Comparison of ENCODE assay signal across 25 cellular contexts in the genomic region with DNA sequence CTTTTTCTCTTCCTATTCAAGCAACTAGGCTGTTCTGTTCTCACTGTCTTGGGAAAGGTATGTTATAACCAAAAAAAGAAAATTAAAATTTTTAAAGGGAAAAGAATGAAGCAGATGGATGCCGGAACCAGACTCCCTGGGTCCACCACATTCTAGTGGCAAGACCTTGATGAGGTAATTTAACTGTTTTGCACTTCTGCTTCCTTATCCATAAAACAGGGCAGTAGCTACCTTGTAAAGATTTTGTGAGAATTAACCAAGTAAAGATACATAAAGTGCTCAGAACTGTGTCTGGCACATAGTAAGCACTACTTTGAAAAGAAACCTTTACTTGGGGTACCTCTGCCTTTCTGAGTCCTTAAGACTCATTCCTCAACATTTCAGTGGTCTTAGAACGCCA. TPM values are rescaled to one million over a fixed set of nuclear protein-coding genes. Genes with fewer than 3 reads are reported as not detected.
"Had no signal": no experiment of that assay in that cellular context is flagged by ENCODE, and none has a peak within 500 bp of the region (broad histone marks: within the 10 kb centered on the region; RNA-seq: fewer than 3 reads in every experiment).

No MANE protein-coding gene starts in this region.

- H3K27ac ChIP-seq: coronary artery, esophagus muscularis mucosa, foreskin keratinocyte, gastroesophageal sphincter, prostate gland, sigmoid colon, stomach, upper lobe of left lung had no signal

- H3K9me3 ChIP-seq: esophagus muscularis mucosa, gastroesophageal sphincter, heart left ventricle, prostate gland, sigmoid colon, stomach, thyroid gland, upper lobe of left lung had no signal

- H3K4me3 ChIP-seq: coronary artery, esophagus muscularis mucosa, gastroesophageal sphincter, heart left ventricle, lung, prostate gland, sigmoid colon, stomach, thyroid gland, upper lobe of left lung had no signal

- DNase-seq: dermis blood vessel endothelial cell; effector memory CD4-positive, alpha-beta T cell; foreskin keratinocyte; heart left ventricle; hippocampal formation; left cardiac atrium; left ventricle myocardium superior; naive thymus-derived CD4-positive, alpha-beta T cell; nephron progenitor cell; nucleus accumbens; right cardiac atrium; sigmoid colon; stimulated activated CD4-positive, alpha-beta T cell treated with anti-CD3 and anti-CD28 coated beads, Interleukin-2, amount 100 ng/mL, for 24 hours; stimulated activated CD4-positive, alpha-beta T cell treated with anti-CD3 and anti-CD28 coated beads, Interleukin-4, amount 100 ng/mL, for 24 hours; stimulated activated naive CD4-positive, alpha-beta T cell treated with Interleukin-2 at 50 U/mL for 16 hours; stomach; thyroid gland; upper lobe of left lung had no signal

- H3K36me3 ChIP-seq: esophagus muscularis mucosa, gastroesophageal sphincter, heart left ventricle, prostate gland, sigmoid colon, stomach, thyroid gland, upper lobe of left lung had no signal

- ATAC-seq: foreskin keratinocyte; gastroesophageal sphincter; naive thymus-derived CD4-positive, alpha-beta T cell; stimulated activated effector memory CD8-positive, alpha-beta T cell treated with anti-CD3 and anti-CD28 coated beads, Interleukin-12 subunit alpha, Interleukin-12 subunit beta, amount 100 ng/mL, for 72 hours had no signal

- H3K4me1 ChIP-seq: foreskin keratinocyte, gastroesophageal sphincter, prostate gland, sigmoid colon, upper lobe of left lung had no signal

- H3K27me3 ChIP-seq: esophagus muscularis mucosa, sigmoid colon, stomach, thyroid gland, upper lobe of left lung had no signal

RNA-seq across cellular contexts. Expression of a gene that starts 17.0 kb away (rescaled TPM):
- total RNA-seq: mononuclear cell had no signal
